ENCODE assay signal across 10 cellular contexts in genomic region chr7:54705436-54705835, GRCh38. TPM values are rescaled to one million over a fixed set of nuclear protein-coding genes. Genes with fewer than 3 reads are reported as not detected.
A peak's percentile ranks its signal among the peaks of the same experiment; 100 is the strongest.
DNase-seq lines count a peak whose midpoint lies in the region; ATAC-seq and TF ChIP-seq lines count a peak whose summit lies in the region.
"Had no signal": no experiment of that assay in that cellular context is flagged by ENCODE, and none has a peak within 500 bp of the region (broad histone marks: within the 10 kb centered on the region; RNA-seq: fewer than 3 reads in every experiment).

No MANE protein-coding gene starts in this region.

- no peak overlapping the region for H3K9ac ChIP-seq in GM23248
- no peak overlapping the region for H3K9ac ChIP-seq in OCI-LY3 (ENCODE audit: low read length)

- H3K36me3 Mint-ChIP-seq in endothelial cell (ENCODE audit: low read depth, unreplicated experiment) = no peaks in the 10 kb centered on the region
- no peaks in the 10 kb centered on the region for H3K36me3 Mint-ChIP-seq in CD8-positive, alpha-beta memory T cell
- H3K36me3 Mint-ChIP-seq: immature natural killer cell had no signal

- H3K27me3 Mint-ChIP-seq in endothelial cell (ENCODE audit: unreplicated experiment) = no peaks in the 10 kb centered on the region
- H3K27me3 Mint-ChIP-seq in CD8-positive, alpha-beta memory T cell = peaks cover 4% of the 10 kb centered on the region in 2 donors
- H3K27me3 Mint-ChIP-seq: activated CD4-positive, alpha-beta memory T cell treated with anti-CD3 and anti-CD28 coated beads, Interleukin-2, amount 10 ng/mL, durations not matched to agents 7 days and 5 days had no signal

- CTCF ChIA-PET in OCI-LY7 (lab: Charles Lee; ENCODE audit: unreplicated experiment) = no interaction called here
- CTCF ChIA-PET in CD8-positive, alpha-beta memory T cell (lab: Charles Lee) = no interaction called here

- H3K79me2 ChIP-seq in GM23248 (ENCODE audit: insufficient read depth) = no peaks in the 10 kb centered on the region
- no peaks in the 10 kb centered on the region for H3K79me2 ChIP-seq in OCI-LY3 (ENCODE audit: low read length)
- no peaks in the 10 kb centered on the region for H3K79me2 ChIP-seq in OCI-LY7 (ENCODE audit: insufficient read depth, low read depth, low read length)

- no peaks in the 10 kb centered on the region for H3K4me1 Mint-ChIP-seq in endothelial cell (ENCODE audit: unreplicated experiment)
- no peaks in the 10 kb centered on the region for H3K4me1 Mint-ChIP-seq in CD8-positive, alpha-beta memory T cell
- H3K4me1 Mint-ChIP-seq: activated CD4-positive, alpha-beta memory T cell treated with anti-CD3 and anti-CD28 coated beads, Interleukin-2, amount 10 ng/mL, durations not matched to agents 7 days and 5 days; immature natural killer cell had no signal

- 0 out of 2 replicates have a peak, but pooled peaks cover 11% of the 10 kb centered on the region for H3K27me3 ChIP-seq in GM23248 (replicated peaks; ENCODE audit: insufficient read depth)
- H3K27me3 ChIP-seq in OCI-LY3 (ENCODE audit: low read depth, low read length) = no peaks in the 10 kb centered on the region
- H3K27me3 ChIP-seq in CD8-positive, alpha-beta memory T cell (ENCODE audit: insufficient read depth, low read length, poor library complexity, severe bottlenecking) = no peaks in the 10 kb centered on the region

- no peak overlapping the region for H3K4me3 Mint-ChIP-seq in endothelial cell (ENCODE audit: unreplicated experiment)
- H3K4me3 Mint-ChIP-seq in CD8-positive, alpha-beta memory T cell = no peak overlapping the region
- H3K4me3 Mint-ChIP-seq: activated CD4-positive, alpha-beta memory T cell treated with anti-CD3 and anti-CD28 coated beads, Interleukin-2, amount 10 ng/mL, durations not matched to agents 7 days and 5 days; immature natural killer cell had no signal

- ATAC-seq in esophagus mucosa (peak; percentile 90), HG03025 (IDR thresholded peaks at IDR 0.05; ENCODE audit: low FRiP score, unreplicated experiment) (no peak)

- H3K36me3 ChIP-seq in GM23248 (ENCODE audit: low read depth) (no peaks in the 10 kb centered on the region), OCI-LY3 (replicated peaks; ENCODE audit: low read depth, low read length) (no peaks in the 10 kb centered on the region), OCI-LY7 (ENCODE audit: insufficient read depth, low read length) (no peaks in the 10 kb centered on the region)
- H3K36me3 ChIP-seq in CD8-positive, alpha-beta memory T cell (ENCODE audit: insufficient read depth, low read length) = no peaks in the 10 kb centered on the region

- H3K9me3 ChIP-seq in GM23248 (ENCODE audit: low read depth) = no peaks in the 10 kb centered on the region
- H3K9me3 ChIP-seq in OCI-LY3 (ENCODE audit: insufficient read depth, low read length) = no peaks in the 10 kb centered on the region
- H3K9me3 ChIP-seq in OCI-LY7 (ENCODE audit: low read length) = 0 out of 2 replicates have a peak, but pooled peaks cover 4% of the 10 kb centered on the region
- H3K9me3 ChIP-seq in CD8-positive, alpha-beta memory T cell (ENCODE audit: low read length) = no peaks in the 10 kb centered on the region

- H3K27ac Mint-ChIP-seq in endothelial cell (ENCODE audit: unreplicated experiment) = no peak overlapping the region
- H3K27ac Mint-ChIP-seq in CD8-positive, alpha-beta memory T cell = no peak overlapping the region
- H3K27ac Mint-ChIP-seq: activated CD4-positive, alpha-beta memory T cell treated with anti-CD3 and anti-CD28 coated beads, Interleukin-2, amount 10 ng/mL, durations not matched to agents 7 days and 5 days; immature natural killer cell had no signal

- DNase-seq in ACHN (peak; percentile 95), GM23248 (peak; percentile 62), endothelial cell (ENCODE audit: low spot score) (no peak), OCI-LY7 (ENCODE audit: low spot score) (no peak)
- DNase-seq in CD8-positive, alpha-beta memory T cell = no peak
- DNase-seq: activated CD4-positive, alpha-beta memory T cell treated with anti-CD3 and anti-CD28 coated beads, Interleukin-2, amount 10 ng/mL, durations not matched to agents 7 days and 5 days; immature natural killer cell had no signal

- no peaks in the 10 kb centered on the region for H3K4me1 ChIP-seq in GM23248 (ENCODE audit: insufficient read depth)
- peaks cover 9% of the 10 kb centered on the region for H3K4me1 ChIP-seq in OCI-LY3 (ENCODE audit: low read length)
- H3K4me1 ChIP-seq in OCI-LY7 (ENCODE audit: insufficient read depth, low read length, poor library complexity, severe bottlenecking) = no peaks in the 10 kb centered on the region
- H3K4me1 ChIP-seq in CD8-positive, alpha-beta memory T cell (ENCODE audit: insufficient read depth, low read length) = no peaks in the 10 kb centered on the region

- intact Hi-C loops in OCI-LY7 (cut with micrococcal nuclease; ENCODE audit: unreplicated experiment) = no loop called here

- TF ChIP-seq CTCF in OCI-LY3 (IDR thresholded peaks at IDR 0.05; ENCODE audit: low read depth, low read length) (no peak), endothelial cell (IDR thresholded peaks at IDR 0.05; ENCODE audit: unreplicated experiment) (no peak), OCI-LY7 (conservative IDR thresholded peaks at IDR 0.05; ENCODE audit: low read length) (no peak)

- no TSS peak for BruUV-seq in OCI-LY7 (replicated peaks; lab: Mats Ljungman, UMichigan)

- H3K4me2 ChIP-seq in GM23248 (ENCODE audit: unreplicated experiment) (no peak overlapping the region), OCI-LY3 (ENCODE audit: low read length) (peak overlapping the region; percentile 37), OCI-LY7 (ENCODE audit: low read length) (no peak overlapping the region)

- no peaks in the 10 kb centered on the region for H3F3A ChIP-seq in GM23248 (ENCODE audit: insufficient read depth)

- H3K4me3 ChIP-seq in GM23248 (no peak overlapping the region), OCI-LY3 (ENCODE audit: low read length) (no peak overlapping the region), OCI-LY7 (ENCODE audit: low read depth, low read length, poor library complexity, severe bottlenecking) (no peak overlapping the region)
- no peak overlapping the region for H3K4me3 ChIP-seq in CD8-positive, alpha-beta memory T cell (ENCODE audit: low read length)

- POLR2A ChIA-PET in OCI-LY7 (lab: Charles Lee) = no interaction called here
- POLR2A ChIA-PET in CD8-positive, alpha-beta memory T cell (lab: Charles Lee) = no interaction called here

- H3K27ac ChIP-seq in GM23248 (no peak overlapping the region), OCI-LY3 (ENCODE audit: low read length) (no peak overlapping the region), OCI-LY7 (ENCODE audit: low read depth, low read length, poor library complexity, severe bottlenecking) (no peak overlapping the region)
- H3K27ac ChIP-seq in CD8-positive, alpha-beta memory T cell (ENCODE audit: low read depth, low read length) = no peak overlapping the region

- peaks cover 5% of the 10 kb centered on the region for H3K9me3 Mint-ChIP-seq in endothelial cell (ENCODE audit: unreplicated experiment)
- H3K9me3 Mint-ChIP-seq in CD8-positive, alpha-beta memory T cell = peaks cover 0 to 9% (median 3%) of the 10 kb centered on the region in 5 donors

- no peak overlapping the region for H2AFZ ChIP-seq in GM23248
- no peak overlapping the region for H2AFZ ChIP-seq in OCI-LY3 (ENCODE audit: low read depth, low read length)
- no peak overlapping the region for H2AFZ ChIP-seq in OCI-LY7 (ENCODE audit: low read length)

- H4K20me1 ChIP-seq in GM23248 (ENCODE audit: insufficient read depth) (no peaks in the 10 kb centered on the region), OCI-LY3 (ENCODE audit: insufficient read depth, low read length) (no peaks in the 10 kb centered on the region), OCI-LY7 (ENCODE audit: insufficient read depth, low read length) (no peaks in the 10 kb centered on the region)

- H3K9me2 ChIP-seq in GM23248 (ENCODE audit: insufficient read depth) = no peaks in the 10 kb centered on the region
- no peaks in the 10 kb centered on the region for H3K9me2 ChIP-seq in OCI-LY7 (ENCODE audit: insufficient read depth, low read length)

- WGBS in GM23248 (ENCODE audit: low coverage in 1 of 2, low lambda C conversion rate in 2 of 2, missing lambda C conversion rate in 2 of 2), 2 experiments = 23 to 25% methylated on average over 4 of the region's 4 CpGs

- in situ Hi-C loops in ACHN (cut with HindIII; ENCODE audit: low pct_ligation_motif_present, low pct_unique_long_range_greater_than_20kb, low sequenced_read_pairs) = no loop called here
- in situ Hi-C loops in GM23248 (cut with MboI) = no loop called here

RNA-seq across cellular contexts. Expression of gene SEC61G, which starts 53.6 kb away (rescaled TPM):
- 551 and 1,194 TPM in 2 replicates for total RNA-seq in GM23248 (2014; rRNA removed; shearing (Covaris generic))
- 630 and 670 TPM in 2 replicates for polyA plus RNA-seq in GM23248 (2016; fragmentation: Nextera tagmentation; extraction: Ambion mirVana)
- total RNA-seq in esophagus mucosa (71.4 TPM), endothelial cell (ENCODE audit: unreplicated experiment) (129 TPM), OCI-LY7 (2022) (93.7 and 146 TPM in 2 replicates)
- total RNA-seq in OCI-LY7 (2014; rRNA removed; shearing (Covaris generic)) = 79.6 and 88.7 TPM in 2 replicates
- total RNA-seq in CD8-positive, alpha-beta memory T cell = 100 to 1,000 TPM; 138 to 144 TPM
- polyA plus RNA-seq in CD8-positive, alpha-beta memory T cell = 281 TPM

Comparison
In these comparisons a context has a peak if more than half of its experiments do, and no peak if none do; other contexts are left out.
1. DNase-seq: peak in ACHN (single experiment) and GM23248 (single experiment); none in endothelial cell (single experiment), OCI-LY7 (single experiment) and CD8-positive, alpha-beta memory T cell (0 of 5).